ENCODE assay signal across 33 cellular contexts in the genomic region with DNA sequence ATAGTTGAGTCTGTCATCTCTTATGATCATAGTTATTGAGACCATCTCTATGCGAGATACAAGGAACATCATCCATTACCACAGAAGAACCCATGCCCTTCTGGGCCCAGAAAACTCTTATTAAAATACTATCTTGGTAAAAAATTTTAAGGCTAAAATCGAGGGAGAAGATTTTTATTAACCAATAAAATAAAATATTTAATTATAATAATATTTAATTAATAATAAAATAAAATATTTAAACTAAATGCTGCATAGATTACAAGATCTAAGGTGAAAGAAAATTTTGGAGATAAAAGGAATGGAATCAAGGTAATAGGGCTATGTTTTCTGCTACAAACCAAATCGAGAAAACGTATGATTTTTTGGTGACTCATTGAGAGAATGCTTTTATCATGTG.
"Had no signal": no experiment of that assay in that cellular context is flagged by ENCODE, and none has a peak within 500 bp of the region (broad histone marks: within the 10 kb centered on the region; RNA-seq: fewer than 3 reads in every experiment).

No MANE protein-coding gene starts in this region.

- DNase-seq: Karpas-422, Kasumi-1, MG63, MM.1S, MV-4-11, NCI-H1048, NCI-H1092, NCI-H1092 treated with DMSO at 0.1 percent for 48 hours, NCI-H1105, NCI-H1105 treated with DMSO at 0.1 percent for 48 hours, NCI-H1417, NCI-H1417 treated with DMSO at 0.1 percent for 48 hours, NCI-H1436, NCI-H1436 treated with DMSO at 0.1 percent for 48 hours, NCI-H146, NCI-H1694, NCI-H1694 treated with DMSO at 0.1 percent for 48 hours, NCI-H187, NCI-H187 treated with DMSO at 0.1 percent for 48 hours, NCI-H1930, NCI-H2029, NCI-H2029 treated with DMSO at 0.1 percent for 48 hours, NCI-H2081, NCI-H2081 treated with DMSO at 0.1 percent for 48 hours, NCI-H2107, NCI-H2171, NCI-H2171 treated with DMSO at 0.1 percent for 48 hours, NCI-H2227 treated with DMSO at 0.1 percent for 48 hours, NCI-H226, NCI-H345, NCI-H446, NCI-H446 treated with DMSO at 0.1 percent for 48 hours, NCI-H510A had no signal
